Comparison of ENCODE assay signal across 25 cellular contexts in the genomic region with DNA sequence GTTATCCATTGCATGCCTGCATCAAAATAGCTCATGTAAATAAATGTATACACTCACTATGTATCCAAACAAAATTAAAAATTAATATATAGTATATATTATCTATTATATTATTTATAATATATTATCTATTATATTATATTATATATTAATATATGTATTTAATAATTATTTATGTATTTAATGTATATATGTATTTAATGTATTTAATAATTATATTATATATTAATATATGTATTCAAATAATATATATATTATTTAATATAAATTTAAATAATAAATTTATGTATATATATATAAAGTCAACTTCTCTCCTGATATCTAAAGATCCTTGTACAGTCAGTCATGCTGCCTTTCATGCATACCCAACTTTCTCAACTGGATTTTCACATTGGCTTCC.
DNase-seq lines count a peak whose midpoint lies in the region; ATAC-seq, FAIRE-seq and TF ChIP-seq lines count a peak whose summit lies in the region.
"Had no signal": no experiment of that assay in that cellular context is flagged by ENCODE, and none has a peak within 500 bp of the region (broad histone marks: within the 10 kb centered on the region; RNA-seq: fewer than 3 reads in every experiment).

No MANE protein-coding gene starts in this region.

- no peak for ATAC-seq in pancreas
- ATAC-seq in stimulated activated effector memory CD8-positive, alpha-beta T cell treated with anti-CD3 and anti-CD28 coated beads, Interleukin-12 subunit alpha, Interleukin-12 subunit beta, amount 100 ng/mL, for 72 hours: no peak
- ATAC-seq: A549, GM23338, HCT116 had no signal

- DNase-seq in pancreas (no peak), activated gamma-delta T cell (lab: John Stamatoyannopoulos, UW) (no peak)
- DNase-seq in stimulated activated CD4-positive, alpha-beta T cell treated with anti-CD3 and anti-CD28 coated beads, Interleukin-4, amount 100 ng/mL, for 1 hour: no peak
- no peak for DNase-seq in stimulated activated effector memory CD8-positive, alpha-beta T cell treated with anti-CD3 and anti-CD28 coated beads, Interleukin-12 subunit alpha, Interleukin-12 subunit beta, amount 100 ng/mL, for 72 hours (ENCODE audit: low spot score in 2 of 2)
- no peak for DNase-seq in activated CD4-positive, alpha-beta T cell treated with anti-CD3 and anti-CD28 coated beads, Interleukin-2, amount 50 U/mL, for 4 hours
- DNase-seq: ACHN; AML-193; BE2C; CD4-positive, alpha-beta T cell; CD8-positive, alpha-beta memory T cell; DMS 273 treated with DMSO at 0.1 percent for 48 hours; DMS79; EL; H9 had no signal

- H3K27me3 ChIP-seq in pancreas: no peaks in the 10 kb centered on the region
- H3K27me3 ChIP-seq: BE2C; BLaER1 treated with 17β-estradiol and CSF1 and Interleukin-3, amounts not matched to agents 10 nM and 100 nM had no signal

- no peaks in the 10 kb centered on the region for H3K4me1 Mint-ChIP-seq in stimulated activated effector memory CD8-positive, alpha-beta T cell treated with anti-CD3 and anti-CD28 coated beads, Interleukin-12 subunit alpha, Interleukin-12 subunit beta, amount 100 ng/mL, for 72 hours
- H3K4me1 Mint-ChIP-seq: CD14-positive monocyte; CD8-positive, alpha-beta memory T cell had no signal

- no peaks in the 10 kb centered on the region for H3K9me3 ChIP-seq in pancreas
- H3K9me3 ChIP-seq: A549; BE2C; BLaER1 treated with 17β-estradiol and CSF1 and Interleukin-3, amounts not matched to agents 10 nM and 100 nM had no signal

- TF ChIP-seq CTCF in pancreas (IDR thresholded peaks at IDR 0.05): no peak

- H3K27ac ChIP-seq in pancreas: no peak overlapping the region
- H3K27ac ChIP-seq: A549; BLaER1 treated with 17β-estradiol and CSF1 and Interleukin-3, amounts not matched to agents 10 nM and 100 nM had no signal

- no peak overlapping the region for H3K4me3 Mint-ChIP-seq in stimulated activated effector memory CD8-positive, alpha-beta T cell treated with anti-CD3 and anti-CD28 coated beads, Interleukin-12 subunit alpha, Interleukin-12 subunit beta, amount 100 ng/mL, for 72 hours
- H3K4me3 Mint-ChIP-seq: CD14-positive monocyte; CD4-positive, alpha-beta T cell; GM23338; H9 had no signal

- no peaks in the 10 kb centered on the region for H3K36me3 ChIP-seq in pancreas
- H3K36me3 ChIP-seq: BE2C; BLaER1 treated with 17β-estradiol and CSF1 and Interleukin-3, amounts not matched to agents 10 nM and 100 nM had no signal

- H3K4me3 ChIP-seq in pancreas: no peak overlapping the region
- H3K4me3 ChIP-seq: A549; BLaER1 treated with 17β-estradiol and CSF1 and Interleukin-3, amounts not matched to agents 10 nM and 100 nM; GM23338 had no signal

- FAIRE-seq in A204.1 (lab: Jason Lieb, UNC): peak; percentile 98
- peak; percentile 95 for FAIRE-seq in TTC549 (lab: Jason Lieb, UNC)
- peak; percentile 88 for FAIRE-seq in endometrium (lab: Jason Lieb, UNC)
- FAIRE-seq in pancreas (lab: Jason Lieb, UNC): peak; percentile 96
- FAIRE-seq: A549, D721Med, GM12892, GM19239 had no signal

- no peaks in the 10 kb centered on the region for H3K36me3 Mint-ChIP-seq in stimulated activated effector memory CD8-positive, alpha-beta T cell treated with anti-CD3 and anti-CD28 coated beads, Interleukin-12 subunit alpha, Interleukin-12 subunit beta, amount 100 ng/mL, for 72 hours
- H3K36me3 Mint-ChIP-seq: CD14-positive monocyte; CD8-positive, alpha-beta memory T cell had no signal

- intact Hi-C loops in pancreas (cut with DNase I): no loop called here

- no peaks in the 10 kb centered on the region for H3K4me1 ChIP-seq in pancreas
- H3K4me1 ChIP-seq: A549; BE2C; BLaER1 treated with 17β-estradiol and CSF1 and Interleukin-3, amounts not matched to agents 10 nM and 100 nM had no signal

- H3K9me3 Mint-ChIP-seq in stimulated activated effector memory CD8-positive, alpha-beta T cell treated with anti-CD3 and anti-CD28 coated beads, Interleukin-12 subunit alpha, Interleukin-12 subunit beta, amount 100 ng/mL, for 72 hours: peaks cover 11% of the 10 kb centered on the region
- H3K9me3 Mint-ChIP-seq: GM23338, H9 had no signal

- no peak overlapping the region for H3K27ac Mint-ChIP-seq in stimulated activated effector memory CD8-positive, alpha-beta T cell treated with anti-CD3 and anti-CD28 coated beads, Interleukin-12 subunit alpha, Interleukin-12 subunit beta, amount 100 ng/mL, for 72 hours
- H3K27ac Mint-ChIP-seq: CD4-positive, alpha-beta T cell; CD8-positive, alpha-beta memory T cell; GM23338 had no signal
